Comparison of ENCODE assay signal across 20 cellular contexts in genomic region chr2:10961490-10961875, GRCh38. TPM values are rescaled to one million over a fixed set of nuclear protein-coding genes. Genes with fewer than 3 reads are reported as not detected.
"Had no signal": no experiment of that assay in that cellular context is flagged by ENCODE, and none has a peak within 500 bp of the region (broad histone marks: within the 10 kb centered on the region; RNA-seq: fewer than 3 reads in every experiment).

No MANE protein-coding gene starts in this region.

- H3K27me3 ChIP-seq: MG63, SJSA1 had no signal

- H3K27ac ChIP-seq: SJSA1, SK-N-MC had no signal

- H3K36me3 ChIP-seq: MG63, SJSA1 had no signal

- H3K4me3 ChIP-seq: MG63, SJSA1, SK-N-MC had no signal

- H3K9me3 ChIP-seq: MG63, SJSA1 had no signal

- DNase-seq: Karpas-422, KG1, MG63, NCI-H1092, NCI-H1105 treated with DMSO at 0.1 percent for 48 hours, NCI-H1417 treated with DMSO at 0.1 percent for 48 hours, NCI-H1694, NCI-H187 treated with DMSO at 0.1 percent for 48 hours, NCI-H2029 treated with DMSO at 0.1 percent for 48 hours, NCI-H2171 treated with DMSO at 0.1 percent for 48 hours, NCI-H345, NCI-H446 treated with DMSO at 0.1 percent for 48 hours, NCI-H524 treated with DMSO at 0.1 percent for 48 hours, NCI-H69, NCI-H774, Right ventricle myocardium superior, RPMI8226, SIG-M5 had no signal

RNA-seq across cellular contexts. Expression of gene KCNF1, which starts 49.7 kb away (rescaled TPM):
- total RNA-seq: Right ventricle myocardium superior had no signal
